Comparison of ENCODE assay signal across 20 cellular contexts in genomic region chr22:50280708-50281383, GRCh38.
"Had no signal": no experiment of that assay in that cellular context is flagged by ENCODE, and none has a peak within 500 bp of the region (broad histone marks: within the 10 kb centered on the region; RNA-seq: fewer than 3 reads in every experiment).

No MANE protein-coding gene starts in this region.

- H3K9me3 ChIP-seq: psoas muscle, spleen, testis, tibial nerve had no signal

- H3K27me3 Mint-ChIP-seq: naive thymus-derived CD4-positive, alpha-beta T cell; stimulated activated naive CD8-positive, alpha-beta T cell treated with anti-CD3 and anti-CD28 coated beads, Interleukin-15, Interleukin-2, amounts not matched to agents 100 ng/mL and 50 ng/mL, for 24 hours had no signal

- H3K4me2 ChIP-seq: hepatocyte had no signal

- H3K4me1 Mint-ChIP-seq: nephron progenitor cell; stimulated activated memory B cell treated with anti-CD40 and anti-IgM and Interleukin-4, amounts not matched to agents 10 μg/mL and 1 μg/mL and 100 μg/mL, for 72 hours had no signal

- H2AFZ ChIP-seq: hepatocyte had no signal

- H3K4me3 ChIP-seq: hepatocyte, psoas muscle, spleen, testis, tibial nerve had no signal

- H3K27ac Mint-ChIP-seq: naive thymus-derived CD4-positive, alpha-beta T cell; nephron progenitor cell; stimulated activated memory B cell treated with anti-CD40 and anti-IgM and Interleukin-4, amounts not matched to agents 10 μg/mL and 1 μg/mL and 100 μg/mL, for 72 hours; stimulated activated naive CD8-positive, alpha-beta T cell treated with anti-CD3 and anti-CD28 coated beads, Interleukin-15, Interleukin-2, amounts not matched to agents 100 ng/mL and 50 ng/mL, for 24 hours had no signal

- H3K36me3 Mint-ChIP-seq: naive thymus-derived CD4-positive, alpha-beta T cell had no signal

- FAIRE-seq: endometrium had no signal

- H3K9me3 Mint-ChIP-seq: naive thymus-derived CD4-positive, alpha-beta T cell; nephron progenitor cell; stimulated activated memory B cell treated with anti-CD40 and anti-IgM and Interleukin-4, amounts not matched to agents 10 μg/mL and 1 μg/mL and 100 μg/mL, for 72 hours; stimulated activated naive CD8-positive, alpha-beta T cell treated with anti-CD3 and anti-CD28 coated beads, Interleukin-15, Interleukin-2, amounts not matched to agents 100 ng/mL and 50 ng/mL, for 24 hours had no signal

- H3K4me1 ChIP-seq: psoas muscle, testis had no signal

- H3K27ac ChIP-seq: psoas muscle, testis, tibial nerve had no signal

- ATAC-seq: left colon; naive thymus-derived CD4-positive, alpha-beta T cell; sciatic nerve; stimulated activated memory B cell treated with anti-CD40 and anti-IgM and Interleukin-4, amounts not matched to agents 10 μg/mL and 1 μg/mL and 100 μg/mL, for 72 hours had no signal

- H3K4me3 Mint-ChIP-seq: naive thymus-derived CD4-positive, alpha-beta T cell; nephron progenitor cell; stimulated activated memory B cell treated with anti-CD40 and anti-IgM and Interleukin-4, amounts not matched to agents 10 μg/mL and 1 μg/mL and 100 μg/mL, for 72 hours; stimulated activated naive CD8-positive, alpha-beta T cell treated with anti-CD3 and anti-CD28 coated beads, Interleukin-15, Interleukin-2, amounts not matched to agents 100 ng/mL and 50 ng/mL, for 24 hours had no signal

- H3K27me3 ChIP-seq: hepatocyte, spleen, testis, tibial nerve had no signal

- DNase-seq: effector memory CD4-positive, alpha-beta T cell; foreskin melanocyte; head of caudate nucleus; left colon; mesendoderm; naive thymus-derived CD4-positive, alpha-beta T cell; nephron progenitor cell; psoas muscle; retina; spleen; stimulated activated CD4-positive, alpha-beta T cell treated with anti-CD3 and anti-CD28 coated beads, Interleukin-15, amount 100 ng/mL, for 24 hours; stimulated activated CD4-positive, alpha-beta T cell treated with anti-CD3 and anti-CD28 coated beads, Interleukin-1b, Interleukin-23, amount 100 ng/mL, for 48 hours; stimulated activated CD4-positive, alpha-beta T cell treated with anti-CD3 and anti-CD28 coated beads, Interleukin-4, amount 100 ng/mL, for 24 hours; testis had no signal
